15 cellular contexts compared by ENCODE assay signal in genomic region chr5:112616812-112617547, GRCh38.
DNase-seq lines count a peak whose midpoint lies in the region; TF ChIP-seq lines count a peak whose summit lies in the region.
"Had no signal": no experiment of that assay in that cellular context is flagged by ENCODE, and none has a peak within 500 bp of the region (broad histone marks: within the 10 kb centered on the region; RNA-seq: fewer than 3 reads in every experiment).

No MANE protein-coding gene starts in this region.

- H3K4me3 ChIP-seq in mammary epithelial cell (replicated peaks in 1 of 3; ENCODE audit: insufficient read depth in 1 of 3, low read depth in 2 of 3, low read length in 3 of 3) (no peak overlapping the region), skeletal muscle cell (ENCODE audit: low read depth, low read length) (peak overlapping the region; percentile 20)
- H3K4me3 ChIP-seq: thoracic aorta had no signal

- CTCF ChIA-PET in mammary epithelial cell (lab: Charles Lee; ENCODE audit: low non-redundant PET) = no interaction called here

- WGBS in mammary epithelial cell (ENCODE audit: low coverage, missing lambda C conversion rate) = 51% methylated on average over 8 of the region's 8 CpGs

- no peak overlapping the region for H2AFZ ChIP-seq in mammary epithelial cell (ENCODE audit: low read depth, low read length)

- no TSS peak for BruUV-seq in mammary epithelial cell (replicated peaks; lab: Mats Ljungman, UMichigan)

- H3K27me3 ChIP-seq in mammary epithelial cell (ENCODE audit: insufficient read depth, low read length) = peaks cover 2% of the 10 kb centered on the region

- peak overlapping the region; percentile 16 for H3K4me2 ChIP-seq in mammary epithelial cell (ENCODE audit: insufficient read depth, low read depth, low read length)

- intact Hi-C loops in mammary epithelial cell (cut with micrococcal nuclease) = no loop called here

- dilution Hi-C loops in mammary epithelial cell (cut with HindIII; ENCODE audit: low sequenced_read_pairs) = no loop called here

- no peak overlapping the region for H3K27ac ChIP-seq in mammary epithelial cell (ENCODE audit: insufficient read depth, low read depth, low read length)
- H3K27ac ChIP-seq: thoracic aorta had no signal

- no peaks in the 10 kb centered on the region for H3K4me1 ChIP-seq in mammary epithelial cell (ENCODE audit: insufficient read depth, low read length)
- H3K4me1 ChIP-seq: Caco-2 had no signal

- no peaks in the 10 kb centered on the region for H3K9me3 ChIP-seq in mammary epithelial cell (replicated peaks; ENCODE audit: insufficient read depth, low read length)
- H3K9me3 ChIP-seq: Caco-2, thoracic aorta had no signal

- H3K9ac ChIP-seq in mammary epithelial cell (ENCODE audit: insufficient read depth, low read length) = no peak overlapping the region

- no peaks in the 10 kb centered on the region for H3K36me3 ChIP-seq in mammary epithelial cell (ENCODE audit: insufficient read depth, low read length)
- H3K36me3 ChIP-seq: thoracic aorta had no signal

- H3K79me2 ChIP-seq in mammary epithelial cell (ENCODE audit: insufficient read depth, low read length) = no peaks in the 10 kb centered on the region

- DNase-seq in DMS79 treated with DMSO at 0.1 percent for 48 hours (lab: John Stamatoyannopoulos, UW) (peak; percentile 20), DMS79 (lab: John Stamatoyannopoulos, UW) (no peak), NCI-H2081 treated with DMSO at 0.1 percent for 48 hours (lab: John Stamatoyannopoulos, UW) (peak; percentile 6), mammary epithelial cell (no peak), skeletal muscle cell (ENCODE audit: low read depth) (no peak), NCI-H82 (lab: John Stamatoyannopoulos, UW) (no peak), hypothalamus (lab: John Stamatoyannopoulos, UW) (no peak)
- no peak for DNase-seq in activated T-cell treated with anti-CD3 and anti-CD28 coated beads, Interleukin-2, amount 50 U/mL, for 48 hours
- DNase-seq: 8988T; activated CD4-positive, alpha-beta memory T cell treated with anti-CD3 and anti-CD28 coated beads for 36 hours; activated effector memory CD4-positive, alpha-beta T cell treated with Interleukin-2 at 50 U/mL for 16 hours; Caco-2; endodermal cell; NCI-H1930 had no signal

- in situ Hi-C loops in mammary epithelial cell (cut with MboI; ENCODE audit: low sequenced_read_pairs in 2 of 2) = no loop called here

- H4K20me1 ChIP-seq in mammary epithelial cell (ENCODE audit: insufficient read depth, low read length) = no peaks in the 10 kb centered on the region

- TF ChIP-seq CTCF in mammary epithelial cell (conservative IDR thresholded peaks at IDR 0.05 in 1 of 2, IDR thresholded peaks at IDR 0.05 in 1 of 2; ENCODE audit: extremely low read depth in 1 of 2, insufficient read depth in 1 of 2, low read depth in 1 of 2, low read length in 2 of 2) = no peak

Comparison
In these comparisons a context has a peak if more than half of its experiments do, and no peak if none do; other contexts are left out.
1. DNase-seq: peak in DMS79 treated with DMSO at 0.1 percent for 48 hours (single experiment) and NCI-H2081 treated with DMSO at 0.1 percent for 48 hours (single experiment); none in DMS79 (single experiment), mammary epithelial cell (single experiment), skeletal muscle cell (single experiment), NCI-H82 (single experiment), hypothalamus (0 of 51) and activated T-cell treated with anti-CD3 and anti-CD28 coated beads, Interleukin-2, amount 50 U/mL, for 48 hours (0 of 2).